In the genomic region with DNA sequence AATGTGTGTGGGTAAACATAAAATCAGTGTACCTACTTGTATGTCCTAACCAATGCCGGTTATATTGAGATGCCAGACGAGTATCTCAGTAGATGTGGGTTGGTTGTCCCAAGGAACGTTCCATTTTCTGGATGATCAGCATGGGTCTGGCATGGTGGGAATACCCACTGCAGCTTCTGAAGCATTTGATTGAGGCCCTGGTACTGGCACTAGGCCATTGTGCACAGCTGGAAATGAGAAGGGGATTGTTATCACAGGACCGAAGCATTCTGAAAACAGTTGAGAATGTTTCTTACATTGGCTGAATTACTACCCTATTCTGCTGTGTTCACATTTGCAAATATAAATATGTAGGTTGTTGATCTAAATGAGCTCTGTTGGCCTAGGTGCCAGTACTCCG, we compare ENCODE assay signal across 18 cellular contexts.
"Had no signal": no experiment of that assay in that cellular context is flagged by ENCODE, and none has a peak within 500 bp of the region (broad histone marks: within the 10 kb centered on the region; RNA-seq: fewer than 3 reads in every experiment).

No MANE protein-coding gene starts in this region.

- H3K27me3 Mint-ChIP-seq: activated CD4-positive, alpha-beta T cell treated with anti-CD3 and anti-CD28 coated beads, Interleukin-2, amount 10 ng/mL, durations not matched to agents 24 days and 14 days; activated naive CD8-positive, alpha-beta T cell treated with anti-CD3 and anti-CD28 coated beads for 36 hours had no signal

- H3K36me3 Mint-ChIP-seq: activated naive CD8-positive, alpha-beta T cell treated with anti-CD3 and anti-CD28 coated beads for 36 hours; natural killer cell had no signal

- H3K4me1 Mint-ChIP-seq: activated B cell treated with CpG ODN at 0.5 μM for 24 hours; activated CD4-positive, alpha-beta T cell treated with anti-CD3 and anti-CD28 coated beads, Interleukin-2, amount 10 ng/mL, durations not matched to agents 24 days and 14 days; activated naive CD8-positive, alpha-beta T cell treated with anti-CD3 and anti-CD28 coated beads for 36 hours; natural killer cell had no signal

- H3K27ac ChIP-seq: epithelial cell of prostate, heart left ventricle, upper lobe of left lung had no signal

- H3K36me3 ChIP-seq: upper lobe of left lung had no signal

- H3K4me1 ChIP-seq: upper lobe of left lung had no signal

- H3K4me3 ChIP-seq: heart left ventricle, mucosa of descending colon, upper lobe of left lung had no signal

- H3K27me3 ChIP-seq: heart left ventricle, upper lobe of left lung had no signal

- H3K4me3 Mint-ChIP-seq: activated B cell treated with CpG ODN at 0.5 μM for 24 hours; activated CD4-positive, alpha-beta T cell treated with anti-CD3 and anti-CD28 coated beads, Interleukin-2, amount 10 ng/mL, durations not matched to agents 24 days and 14 days; activated CD8-positive, alpha-beta T cell treated with anti-CD3 and anti-CD28 coated beads, Interleukin-2, amount 10 ng/mL, durations not matched to agents 7 days and 5 days; activated naive CD8-positive, alpha-beta T cell treated with anti-CD3 and anti-CD28 coated beads for 36 hours; natural killer cell had no signal

- H3K27ac Mint-ChIP-seq: activated B cell treated with CpG ODN at 0.5 μM for 24 hours; activated CD4-positive, alpha-beta T cell treated with anti-CD3 and anti-CD28 coated beads, Interleukin-2, amount 10 ng/mL, durations not matched to agents 24 days and 14 days; activated CD8-positive, alpha-beta T cell treated with anti-CD3 and anti-CD28 coated beads, Interleukin-2, amount 10 ng/mL, durations not matched to agents 7 days and 5 days; activated naive CD8-positive, alpha-beta T cell treated with anti-CD3 and anti-CD28 coated beads for 36 hours; natural killer cell had no signal

- ATAC-seq: activated CD8-positive, alpha-beta T cell treated with anti-CD3 and anti-CD28 coated beads, Interleukin-2, amount 10 ng/mL, durations not matched to agents 7 days and 5 days; heart left ventricle; left lobe of liver; mucosa of descending colon; natural killer cell; sciatic nerve had no signal

- H3K9me3 ChIP-seq: heart left ventricle, mucosa of descending colon, upper lobe of left lung had no signal

- DNase-seq: activated B cell treated with CpG ODN at 0.5 μM for 24 hours; activated CD4-positive, alpha-beta T cell treated with anti-CD3 and anti-CD28 coated beads, Interleukin-2, amount 10 ng/mL, durations not matched to agents 24 days and 14 days; activated CD8-positive, alpha-beta memory T cell treated with anti-CD3 and anti-CD28 coated beads, Interleukin-2, amount 50 U/mL, for 4 hours; activated CD8-positive, alpha-beta T cell treated with anti-CD3 and anti-CD28 coated beads, Interleukin-2, amount 10 ng/mL, durations not matched to agents 7 days and 5 days; activated naive CD8-positive, alpha-beta T cell treated with anti-CD3 and anti-CD28 coated beads for 36 hours; dermis blood vessel endothelial cell; foreskin melanocyte; heart left ventricle; mucosa of descending colon; natural killer cell; occipital lobe; SHP77 treated with DMSO at 0.1 percent for 48 hours; stimulated activated CD4-positive, alpha-beta T cell treated with anti-CD3 and anti-CD28 coated beads, Interleukin-1b, Interleukin-23, amount 100 ng/mL, for 48 hours; T-helper 2 cell; upper lobe of left lung had no signal
